In genomic region chr14:50003213-50004021, GRCh38 we compare ENCODE assay signal across 8 cellular contexts.
DNase-seq lines count a peak whose midpoint lies in the region; TF ChIP-seq lines count a peak whose summit lies in the region.

No MANE protein-coding gene starts in this region.

- H3K27me3 Mint-ChIP-seq in T-helper 1 cell treated with Interleukin-12 subunit alpha and Interleukin-12 subunit beta and Interleukin-4 antibody, amounts not matched to agents 30 μg/mL and 1 μg/mL, for 36 hours (ENCODE audit: low read depth) = no peaks in the 10 kb centered on the region

- H3K9me3 ChIP-seq in iPS-18a (ENCODE audit: control insufficient read depth, low read depth, low read length) (no peaks in the 10 kb centered on the region), smooth muscle cell (replicated peaks; ENCODE audit: low read depth) (no peaks in the 10 kb centered on the region)

- peak; percentile 36 for DNase-seq in H4 (ENCODE audit: low spot score)
- DNase-seq in M059J (ENCODE audit: low read depth) = peak; percentile 83
- DNase-seq in astrocyte of the cerebellum (ENCODE audit: low read depth) = no peak
- peak; percentile 29 for DNase-seq in smooth muscle cell (lab: John Stamatoyannopoulos, UW; ENCODE audit: unreplicated experiment)
- no peak for DNase-seq in cerebellar nuclear complex (lab: John Stamatoyannopoulos, UW)

- H3K27ac ChIP-seq in iPS-18a (ENCODE audit: low read length) (no peak overlapping the region), smooth muscle cell (ENCODE audit: low read depth) (peak overlapping the region; percentile 98)

- H2AFZ ChIP-seq in smooth muscle cell (ENCODE audit: low read depth) = peak overlapping the region; percentile 67

- in situ Hi-C loops in astrocyte of the cerebellum (cut with HindIII; ENCODE audit: low sequenced_read_pairs) = no loop called here

- H3K9ac ChIP-seq in iPS-18a (ENCODE audit: low read length) = peak overlapping the region; percentile 30
- peak overlapping the region; percentile 87 for H3K9ac ChIP-seq in smooth muscle cell (ENCODE audit: low read depth)

- H3F3A ChIP-seq in smooth muscle cell (ENCODE audit: low read depth) = peaks cover 42% of the 10 kb centered on the region

- H3K27me3 ChIP-seq in iPS-18a (ENCODE audit: control insufficient read depth, insufficient read depth, low read length) (peaks cover 59% of the 10 kb centered on the region), smooth muscle cell (ENCODE audit: low read depth) (no peaks in the 10 kb centered on the region)

- TF ChIP-seq CTCF in astrocyte of the cerebellum (IDR thresholded peaks at IDR 0.05; ENCODE audit: low read depth, low read length, missing control alignments) (no peak), smooth muscle cell (IDR thresholded peaks at IDR 0.05; ENCODE audit: borderline replicate concordance, insufficient read depth, poor library complexity, severe bottlenecking) (peak; percentile 5)

- peak overlapping the region; percentile 63 for H3K4me3 ChIP-seq in GM08714 (ENCODE audit: low read length)
- H3K4me3 ChIP-seq in astrocyte of the cerebellum (ENCODE audit: low read depth, low read length) = peak overlapping the region; percentile 39
- peak overlapping the region; percentile 53 for H3K4me3 ChIP-seq in iPS-18a (ENCODE audit: low read length)
- H3K4me3 ChIP-seq in smooth muscle cell = peak overlapping the region; percentile 47

- H3K4me3 Mint-ChIP-seq in T-helper 1 cell treated with Interleukin-12 subunit alpha and Interleukin-12 subunit beta and Interleukin-4 antibody, amounts not matched to agents 30 μg/mL and 1 μg/mL, for 36 hours = peak overlapping the region; percentile 90

- H3K9me3 Mint-ChIP-seq in T-helper 1 cell treated with Interleukin-12 subunit alpha and Interleukin-12 subunit beta and Interleukin-4 antibody, amounts not matched to agents 30 μg/mL and 1 μg/mL, for 36 hours = no peaks in the 10 kb centered on the region

- H3K4me1 ChIP-seq in iPS-18a (ENCODE audit: control insufficient read depth, low read depth, low read length) = peaks cover 17% of the 10 kb centered on the region
- peaks cover 26% of the 10 kb centered on the region for H3K4me1 ChIP-seq in smooth muscle cell (ENCODE audit: low read depth)

- H3K36me3 ChIP-seq in iPS-18a (ENCODE audit: control insufficient read depth, low read depth, low read length) (no peaks in the 10 kb centered on the region), smooth muscle cell (ENCODE audit: low read depth) (no peaks in the 10 kb centered on the region)

- H3K4me2 ChIP-seq in smooth muscle cell = peak overlapping the region; percentile 85

- peaks cover 54% of the 10 kb centered on the region for H3K4me1 Mint-ChIP-seq in T-helper 1 cell treated with Interleukin-12 subunit alpha and Interleukin-12 subunit beta and Interleukin-4 antibody, amounts not matched to agents 30 μg/mL and 1 μg/mL, for 36 hours (ENCODE audit: low read depth)

- H3K27ac Mint-ChIP-seq in T-helper 1 cell treated with Interleukin-12 subunit alpha and Interleukin-12 subunit beta and Interleukin-4 antibody, amounts not matched to agents 30 μg/mL and 1 μg/mL, for 36 hours = peak overlapping the region; percentile 99

- H4K20me1 ChIP-seq in smooth muscle cell (ENCODE audit: low read depth) = no peaks in the 10 kb centered on the region

- WGBS in smooth muscle cell (ENCODE audit: low lambda C conversion rate) = 13% methylated on average over 34 of the region's 54 CpGs

- no peaks in the 10 kb centered on the region for H3K79me2 ChIP-seq in smooth muscle cell (ENCODE audit: low read depth)

- peaks cover 12% of the 10 kb centered on the region for H3K36me3 Mint-ChIP-seq in T-helper 1 cell treated with Interleukin-12 subunit alpha and Interleukin-12 subunit beta and Interleukin-4 antibody, amounts not matched to agents 30 μg/mL and 1 μg/mL, for 36 hours (ENCODE audit: low read depth)

Comparison
In these comparisons a context has a peak if more than half of its experiments do, and no peak if none do; other contexts are left out.
1. DNase-seq: peak in H4 (single experiment), M059J (single experiment) and smooth muscle cell (single experiment); none in astrocyte of the cerebellum (single experiment) and cerebellar nuclear complex (0 of 2).
2. Peak in every context shown above with its lines, with median percentiles within 50 percentile points of each other: H3K4me3 ChIP-seq.